15 cellular contexts compared by ENCODE assay signal in genomic region chr16:50441758-50442157, GRCh38.
"Had no signal": no experiment of that assay in that cellular context is flagged by ENCODE, and none has a peak within 500 bp of the region (broad histone marks: within the 10 kb centered on the region; RNA-seq: fewer than 3 reads in every experiment).

No MANE protein-coding gene starts in this region.

- ATAC-seq: effector memory CD8-positive, alpha-beta T cell; left colon; naive thymus-derived CD4-positive, alpha-beta T cell had no signal

- DNase-seq: effector memory CD8-positive, alpha-beta T cell; esophagus squamous epithelium; foreskin fibroblast; immature natural killer cell; kidney; mesendoderm; naive thymus-derived CD4-positive, alpha-beta T cell; nephron progenitor cell; small intestine; stimulated activated CD4-positive, alpha-beta T cell treated with anti-CD3 and anti-CD28 coated beads, Interleukin-12 subunit alpha, Interleukin-12 subunit beta, amount 100 ng/mL, for 4 hours; stimulated activated naive CD4-positive, alpha-beta T cell; stomach; substantia nigra; trophoblast cell had no signal
